Comparison of ENCODE assay signal across 16 cellular contexts in genomic region chr6:166410426-166410935, GRCh38. TPM values are rescaled to one million over a fixed set of nuclear protein-coding genes. Genes with fewer than 3 reads are reported as not detected.
DNase-seq lines count a peak whose midpoint lies in the region; ATAC-seq, FAIRE-seq and TF ChIP-seq lines count a peak whose summit lies in the region.
"Had no signal": no experiment of that assay in that cellular context is flagged by ENCODE, and none has a peak within 500 bp of the region (broad histone marks: within the 10 kb centered on the region; RNA-seq: fewer than 3 reads in every experiment).

No MANE protein-coding gene starts in this region.

- no peaks in the 10 kb centered on the region for H3K27me3 ChIP-seq in CD4-positive, CD25-positive, alpha-beta regulatory T cell (ENCODE audit: control insufficient read depth, insufficient read depth, low read length)

- no peaks in the 10 kb centered on the region for H3K27me3 Mint-ChIP-seq in CD4-positive, CD25-positive, alpha-beta regulatory T cell
- H3K27me3 Mint-ChIP-seq in effector memory CD8-positive, alpha-beta T cell = no peaks in the 10 kb centered on the region
- no peaks in the 10 kb centered on the region for H3K27me3 Mint-ChIP-seq in T-helper 2 cell treated with Interferon-gamma antibody and Interleukin-4, amounts not matched to agents 5 μg/mL and 100 μg/mL, for 36 hours (ENCODE audit: low read depth)

- H3K9me3 ChIP-seq in CD4-positive, CD25-positive, alpha-beta regulatory T cell (ENCODE audit: control insufficient read depth in 2 of 2, low read length in 2 of 2) = no peaks in the 10 kb centered on the region
- H3K9me3 ChIP-seq: tibial artery had no signal

- DNase-seq in CD4-positive, CD25-positive, alpha-beta regulatory T cell = no peak
- no peak for DNase-seq in GM12891 (ENCODE audit: insufficient read length, low spot score)
- DNase-seq in effector memory CD8-positive, alpha-beta T cell = no peak
- no peak for DNase-seq in GF-D8 (lab: John Stamatoyannopoulos, UW)
- DNase-seq in inferior parietal cortex (ENCODE audit: extremely low spot score) = no peak
- no peak for DNase-seq in T-helper 2 cell treated with Interferon-gamma antibody and Interleukin-4, amounts not matched to agents 5 μg/mL and 100 μg/mL, for 36 hours (ENCODE audit: low spot score)
- no peak for DNase-seq in amniotic stem cell (lab: John Stamatoyannopoulos, UW)
- DNase-seq: activated CD8-positive, alpha-beta T cell treated with anti-CD3 and anti-CD28 coated beads, Interleukin-2, amount 10 ng/mL, durations not matched to agents 7 days and 5 days; anterior cingulate cortex; DMS53; RPMI8226; stimulated activated CD4-positive, alpha-beta T cell treated with anti-CD3 and anti-CD28 coated beads, Interleukin-12 subunit alpha, Interleukin-12 subunit beta, amount 100 ng/mL, for 4 hours had no signal

- H3K36me3 ChIP-seq in CD4-positive, CD25-positive, alpha-beta regulatory T cell (ENCODE audit: control insufficient read depth, insufficient read depth, low read length) = no peaks in the 10 kb centered on the region

- no peak overlapping the region for H3K4me3 ChIP-seq in CD4-positive, CD25-positive, alpha-beta regulatory T cell (ENCODE audit: low read depth, low read length)
- H3K4me3 ChIP-seq: tibial artery had no signal

- H3K27ac Mint-ChIP-seq in CD4-positive, CD25-positive, alpha-beta regulatory T cell = peak overlapping the region; percentile 54 to 94 (median 70)
- peak overlapping the region in 1 of 2 donors; percentile 71 for H3K27ac Mint-ChIP-seq in effector memory CD8-positive, alpha-beta T cell
- H3K27ac Mint-ChIP-seq in T-helper 2 cell treated with Interferon-gamma antibody and Interleukin-4, amounts not matched to agents 5 μg/mL and 100 μg/mL, for 36 hours = no peak overlapping the region
- H3K27ac Mint-ChIP-seq: activated CD8-positive, alpha-beta T cell treated with anti-CD3 and anti-CD28 coated beads, Interleukin-2, amount 10 ng/mL, durations not matched to agents 7 days and 5 days had no signal

- H3K36me3 Mint-ChIP-seq in CD4-positive, CD25-positive, alpha-beta regulatory T cell = no peaks in the 10 kb centered on the region
- H3K36me3 Mint-ChIP-seq in effector memory CD8-positive, alpha-beta T cell (ENCODE audit: insufficient read depth) = peaks cover 15% of the 10 kb centered on the region
- peaks cover 3% of the 10 kb centered on the region for H3K36me3 Mint-ChIP-seq in T-helper 2 cell treated with Interferon-gamma antibody and Interleukin-4, amounts not matched to agents 5 μg/mL and 100 μg/mL, for 36 hours (ENCODE audit: low read depth)

- no peak overlapping the region for H3K27ac ChIP-seq in CD4-positive, CD25-positive, alpha-beta regulatory T cell (ENCODE audit: insufficient read depth, low read length, poor library complexity, severe bottlenecking)
- H3K27ac ChIP-seq: HL-60, KMS-11, tibial artery had no signal

- TF ChIP-seq POLR2A in GM12891 (IDR thresholded peaks at IDR 0.05; ENCODE audit: low read depth, low read length) = no peak

- no peak for ATAC-seq in CD4-positive, CD25-positive, alpha-beta regulatory T cell (ENCODE audit: low read depth in 2 of 2)
- ATAC-seq in HG02885 (IDR thresholded peaks at IDR 0.05; ENCODE audit: poor library complexity, unreplicated experiment) = peak; percentile 63
- no peak for ATAC-seq in effector memory CD8-positive, alpha-beta T cell (replicated peaks)

- no peaks in the 10 kb centered on the region for H3K9me3 Mint-ChIP-seq in CD4-positive, CD25-positive, alpha-beta regulatory T cell
- peaks cover 0 to 1% of the 10 kb centered on the region in 2 donors for H3K9me3 Mint-ChIP-seq in effector memory CD8-positive, alpha-beta T cell
- H3K9me3 Mint-ChIP-seq in T-helper 2 cell treated with Interferon-gamma antibody and Interleukin-4, amounts not matched to agents 5 μg/mL and 100 μg/mL, for 36 hours = peaks cover 5% of the 10 kb centered on the region

- H3K4me1 ChIP-seq in CD4-positive, CD25-positive, alpha-beta regulatory T cell (ENCODE audit: control insufficient read depth, insufficient read depth, low read length, poor library complexity, severe bottlenecking) = peaks cover 46% of the 10 kb centered on the region
- H3K4me1 ChIP-seq: tibial artery had no signal

- no peak for FAIRE-seq in GM12891 (lab: Jason Lieb, UNC)

- H3K4me3 Mint-ChIP-seq in CD4-positive, CD25-positive, alpha-beta regulatory T cell = peak overlapping the region in 3 of 4 donors; percentile 8 to 62 (median 26)
- H3K4me3 Mint-ChIP-seq in effector memory CD8-positive, alpha-beta T cell = peak overlapping the region; percentile 75 to 80
- no peak overlapping the region for H3K4me3 Mint-ChIP-seq in T-helper 2 cell treated with Interferon-gamma antibody and Interleukin-4, amounts not matched to agents 5 μg/mL and 100 μg/mL, for 36 hours

- peaks cover 10 to 55% (median 37%) of the 10 kb centered on the region in 4 donors for H3K4me1 Mint-ChIP-seq in CD4-positive, CD25-positive, alpha-beta regulatory T cell
- peaks cover 55 to 69% of the 10 kb centered on the region in 2 donors for H3K4me1 Mint-ChIP-seq in effector memory CD8-positive, alpha-beta T cell (ENCODE audit: low read depth in 2 of 2)
- peaks cover 22% of the 10 kb centered on the region for H3K4me1 Mint-ChIP-seq in T-helper 2 cell treated with Interferon-gamma antibody and Interleukin-4, amounts not matched to agents 5 μg/mL and 100 μg/mL, for 36 hours (ENCODE audit: low read depth)

TF ChIP-seq in GM12891, 5 proteins besides CTCF, POLR2A, EP300 and RAD21:
- TF ChIP-seq SPI1 (IDR thresholded peaks at IDR 0.05; ENCODE audit: low read depth, low read length) = peak; percentile 44; the same call in 1 of the 2 replicates
- TF ChIP-seq POLR2AphosphoS5 (IDR thresholded peaks at IDR 0.05; ENCODE audit: low read depth, low read length) = no peak
- no peak for TF ChIP-seq PAX5 (IDR thresholded peaks at IDR 0.05; ENCODE audit: insufficient read depth, low read length, severe bottlenecking)
- no peak for TF ChIP-seq POU2F2 (IDR thresholded peaks at IDR 0.05; ENCODE audit: low read depth, low read length)
- no peak for TF ChIP-seq TAF1 (IDR thresholded peaks at IDR 0.05; ENCODE audit: low read depth, low read length)

RNA-seq across cellular contexts. Expression of gene MPC1, which starts 27.7 kb away (rescaled TPM):
- 25.7 TPM for total RNA-seq in CD4-positive, CD25-positive, alpha-beta regulatory T cell
- polyA plus RNA-seq in CD4-positive, CD25-positive, alpha-beta regulatory T cell = 10 to 100 TPM; 70.2 to 92.1 (median 79.2) TPM
- 62.7 TPM for polyA plus RNA-seq in GM12891 (2012; ENCODE audit: low read depth, missing spikeins)
